Comparison of ENCODE assay signal across 17 cellular contexts in genomic region chr1:100731309-100731708, GRCh38. TPM values are rescaled to one million over a fixed set of nuclear protein-coding genes. Genes with fewer than 3 reads are reported as not detected.
DNase-seq lines count a peak whose midpoint lies in the region; ATAC-seq, FAIRE-seq and TF ChIP-seq lines count a peak whose summit lies in the region.
"Had no signal": no experiment of that assay in that cellular context is flagged by ENCODE, and none has a peak within 500 bp of the region (broad histone marks: within the 10 kb centered on the region; RNA-seq: fewer than 3 reads in every experiment).

No MANE protein-coding gene starts in this region.

- no peak overlapping the region for H3K4me3 ChIP-seq in SK-N-MC
- no peak overlapping the region for H3K4me3 ChIP-seq in Peyer's patch
- H3K4me3 ChIP-seq: HAP-1 had no signal

- peaks cover 66% of the 10 kb centered on the region for H3K36me3 ChIP-seq in SK-N-MC (ENCODE audit: insufficient read depth, low read length)
- no peaks in the 10 kb centered on the region for H3K36me3 ChIP-seq in Peyer's patch
- H3K36me3 ChIP-seq: HAP-1 had no signal

- ATAC-seq in HG02588 (IDR thresholded peaks at IDR 0.05; ENCODE audit: unreplicated experiment) = no peak
- ATAC-seq in HG03196 (IDR thresholded peaks at IDR 0.05; ENCODE audit: unreplicated experiment) = no peak

- no peaks in the 10 kb centered on the region for H3K4me1 ChIP-seq in Peyer's patch

- no peaks in the 10 kb centered on the region; the same call in 1 of the 2 replicates for H3K9me3 ChIP-seq in SK-N-MC (ENCODE audit: low read depth, low read length)
- H3K9me3 ChIP-seq in Peyer's patch = no peaks in the 10 kb centered on the region
- H3K9me3 ChIP-seq: HAP-1 had no signal

- H3K9ac ChIP-seq in SK-N-MC (ENCODE audit: insufficient read length) = no peak overlapping the region

- TF ChIP-seq POLR2A in GM12891 (IDR thresholded peaks at IDR 0.05; ENCODE audit: low read depth, low read length) (no peak), Peyer's patch (IDR thresholded peaks at IDR 0.05) (no peak)

- DNase-seq in GM12891 (ENCODE audit: insufficient read length, low spot score) = no peak
- DNase-seq in HuH-7 (ENCODE audit: low spot score) = peak; percentile 13
- DNase-seq in SK-N-MC (ENCODE audit: low read depth, low spot score) = no peak
- no peak for DNase-seq in Peyer's patch
- DNase-seq: C1 segment of cervical spinal cord; Calu3; CD4-positive, alpha-beta memory T cell; COR-L47; DMS153; DND-41; GOT3; HFFc6 had no signal

- H3K27ac ChIP-seq in SK-N-MC (peak overlapping the region; percentile 97), Peyer's patch (no peak overlapping the region)

- no peaks in the 10 kb centered on the region for H3K27me3 ChIP-seq in Peyer's patch

- peak; percentile 26 for FAIRE-seq in GM12891 (lab: Jason Lieb, UNC)
- FAIRE-seq: G401.6, H54 had no signal

- no peak for TF ChIP-seq CTCF in Peyer's patch (IDR thresholded peaks at IDR 0.05)

TF ChIP-seq in GM12891, 5 proteins besides CTCF, POLR2A, EP300 and RAD21:
- TF ChIP-seq POU2F2 (IDR thresholded peaks at IDR 0.05; ENCODE audit: low read depth, low read length) (no peak), SPI1 (IDR thresholded peaks at IDR 0.05; ENCODE audit: low read depth, low read length) (no peak), TAF1 (IDR thresholded peaks at IDR 0.05; ENCODE audit: low read depth, low read length) (no peak), POLR2AphosphoS5 (IDR thresholded peaks at IDR 0.05; ENCODE audit: low read depth, low read length) (no peak), PAX5 (IDR thresholded peaks at IDR 0.05; ENCODE audit: insufficient read depth, low read length, severe bottlenecking) (no peak)

RNA-seq across cellular contexts. Expression of gene VCAM1, which starts 11.8 kb away (rescaled TPM):
- polyA plus RNA-seq in GM12891 (2012; ENCODE audit: low read depth, missing spikeins) = 1.7 TPM
- 1 to 10 TPM in 3 of 4 donors, under 1 TPM in 1; 0.88 to 9.1 (median 2.7) TPM for total RNA-seq in Peyer's patch
- total RNA-seq: CD4-positive, alpha-beta memory T cell; HFFc6 had no signal
- polyA plus RNA-seq: CD4-positive, alpha-beta memory T cell had no signal
